27 cellular contexts compared by ENCODE assay signal in genomic region chr20:46981184-46981583, GRCh38.
"Had no signal": no experiment of that assay in that cellular context is flagged by ENCODE, and none has a peak within 500 bp of the region (broad histone marks: within the 10 kb centered on the region; RNA-seq: fewer than 3 reads in every experiment).

No MANE protein-coding gene starts in this region.

- DNase-seq: activated CD4-positive, alpha-beta memory T cell treated with anti-CD3 and anti-CD28 coated beads, Interleukin-2, amount 10 ng/mL, durations not matched to agents 7 days and 5 days; activated CD4-positive, alpha-beta T cell treated with anti-CD3 and anti-CD28 coated beads for 1 hour; activated CD4-positive, alpha-beta T cell treated with anti-CD3 and anti-CD28 coated beads for 4 hours; activated CD4-positive, alpha-beta T cell treated with anti-CD3 and anti-CD28 coated beads, Interleukin-2, amount 10 ng/mL, durations not matched to agents 7 days and 5 days; activated CD4-positive, alpha-beta T cell treated with anti-CD3 and anti-CD28 coated beads, Interleukin-2, amount 50 U/mL, for 4 hours; activated CD8-positive, alpha-beta memory T cell treated with anti-CD3 and anti-CD28 coated beads, Interleukin-2, amount 50 U/mL, for 48 hours; activated gamma-delta T cell; activated naive CD4-positive, alpha-beta T cell; activated naive CD4-positive, alpha-beta T cell treated with anti-CD3 and anti-CD28 coated beads, Interleukin-2, amount 50 U/mL, for 16 hours; activated T-cell treated with anti-CD3 and anti-CD28 coated beads for 4 hours; activated T-cell treated with anti-CD3 and anti-CD28 coated beads, Interleukin-2, amount 50 U/mL, for 24 hours; activated T-cell treated with anti-CD3 and anti-CD28 coated beads, Interleukin-2, amount 50 U/mL, for 72 hours; amniotic stem cell; anterior cingulate cortex; brain microvascular endothelial cell; caudate nucleus; cortex of kidney; dermis blood vessel endothelial cell; effector CD4-positive, alpha-beta T cell; effector memory CD8-positive, alpha-beta T cell; erythroblast; esophagus squamous epithelium; foreskin melanocyte; T-helper 2 cell had no signal

- H3K4me1 ChIP-seq: gastroesophageal sphincter had no signal

- ATAC-seq: activated T-cell treated with anti-CD3 and anti-CD28 coated beads, Interleukin-2, amount 50 U/mL, for 72 hours; effector memory CD8-positive, alpha-beta T cell; gastroesophageal sphincter; WTC11 had no signal

- H3K27ac Mint-ChIP-seq: activated CD4-positive, alpha-beta memory T cell treated with anti-CD3 and anti-CD28 coated beads, Interleukin-2, amount 10 ng/mL, durations not matched to agents 7 days and 5 days; activated CD4-positive, alpha-beta T cell treated with anti-CD3 and anti-CD28 coated beads, Interleukin-2, amount 10 ng/mL, durations not matched to agents 7 days and 5 days; activated naive CD8-positive, alpha-beta T cell; activated T-cell treated with anti-CD3 and anti-CD28 coated beads, Interleukin-2, amount 50 U/mL, for 24 hours; activated T-cell treated with anti-CD3 and anti-CD28 coated beads, Interleukin-2, amount 50 U/mL, for 72 hours; effector memory CD8-positive, alpha-beta T cell; WTC11 had no signal

- H3K4me3 Mint-ChIP-seq: activated CD4-positive, alpha-beta memory T cell treated with anti-CD3 and anti-CD28 coated beads, Interleukin-2, amount 10 ng/mL, durations not matched to agents 7 days and 5 days; activated CD4-positive, alpha-beta T cell treated with anti-CD3 and anti-CD28 coated beads, Interleukin-2, amount 10 ng/mL, durations not matched to agents 7 days and 5 days; activated naive CD8-positive, alpha-beta T cell; activated T-cell treated with anti-CD3 and anti-CD28 coated beads, Interleukin-2, amount 50 U/mL, for 24 hours; activated T-cell treated with anti-CD3 and anti-CD28 coated beads, Interleukin-2, amount 50 U/mL, for 72 hours; effector memory CD8-positive, alpha-beta T cell; WTC11 had no signal

- H3K4me3 ChIP-seq: esophagus squamous epithelium, gastroesophageal sphincter had no signal

- H3K36me3 ChIP-seq: brain microvascular endothelial cell, esophagus squamous epithelium, gastroesophageal sphincter had no signal

- H3K27ac ChIP-seq: brain microvascular endothelial cell, gastroesophageal sphincter had no signal
